Comparison of ENCODE assay signal across 17 cellular contexts in genomic region chr21:27812279-27812678, GRCh38.
"Had no signal": no experiment of that assay in that cellular context is flagged by ENCODE, and none has a peak within 500 bp of the region (broad histone marks: within the 10 kb centered on the region; RNA-seq: fewer than 3 reads in every experiment).

No MANE protein-coding gene starts in this region.

- H3K9me3 Mint-ChIP-seq: activated naive CD8-positive, alpha-beta T cell treated with anti-CD3 and anti-CD28 coated beads, Interleukin-2, amount 10 ng/mL, durations not matched to agents 7 days and 5 days; endodermal cell; stimulated activated memory B cell treated with anti-CD40 and anti-IgM and Interleukin-4, amounts not matched to agents 10 μg/mL and 1 μg/mL and 100 μg/mL, for 72 hours had no signal

- H3K9me3 ChIP-seq: ascending aorta, heart right ventricle, lower lobe of right lung, neutrophil had no signal

- H3K27me3 Mint-ChIP-seq: activated naive CD8-positive, alpha-beta T cell treated with anti-CD3 and anti-CD28 coated beads, Interleukin-2, amount 10 ng/mL, durations not matched to agents 7 days and 5 days; stimulated activated memory B cell treated with anti-CD40 and anti-IgM and Interleukin-4, amounts not matched to agents 10 μg/mL and 1 μg/mL and 100 μg/mL, for 72 hours had no signal

- H3K27ac ChIP-seq: ascending aorta, heart right ventricle, lower lobe of right lung, neutrophil had no signal

- H3K4me3 Mint-ChIP-seq: activated naive CD8-positive, alpha-beta T cell treated with anti-CD3 and anti-CD28 coated beads, Interleukin-2, amount 10 ng/mL, durations not matched to agents 7 days and 5 days; endodermal cell; stimulated activated memory B cell treated with anti-CD40 and anti-IgM and Interleukin-4, amounts not matched to agents 10 μg/mL and 1 μg/mL and 100 μg/mL, for 72 hours had no signal

- H3K27me3 ChIP-seq: ascending aorta, dorsolateral prefrontal cortex, heart right ventricle, neutrophil had no signal

- H3K4me1 ChIP-seq: ascending aorta, lower lobe of right lung had no signal

- H3K36me3 ChIP-seq: ascending aorta, heart right ventricle, lower lobe of right lung, neutrophil had no signal

- ATAC-seq: esophagus mucosa; heart right ventricle; left colon; lower lobe of right lung; stimulated activated memory B cell treated with anti-CD40 and anti-IgM and Interleukin-4, amounts not matched to agents 10 μg/mL and 1 μg/mL and 100 μg/mL, for 72 hours had no signal

- FAIRE-seq: islet of Langerhans had no signal

- H3K36me3 Mint-ChIP-seq: activated naive CD8-positive, alpha-beta T cell treated with anti-CD3 and anti-CD28 coated beads, Interleukin-2, amount 10 ng/mL, durations not matched to agents 7 days and 5 days; stimulated activated memory B cell treated with anti-CD40 and anti-IgM and Interleukin-4, amounts not matched to agents 10 μg/mL and 1 μg/mL and 100 μg/mL, for 72 hours had no signal

- H3K4me3 ChIP-seq: ascending aorta, heart right ventricle, lower lobe of right lung had no signal

- H3K4me1 Mint-ChIP-seq: activated naive CD8-positive, alpha-beta T cell treated with anti-CD3 and anti-CD28 coated beads, Interleukin-2, amount 10 ng/mL, durations not matched to agents 7 days and 5 days; endodermal cell; stimulated activated memory B cell treated with anti-CD40 and anti-IgM and Interleukin-4, amounts not matched to agents 10 μg/mL and 1 μg/mL and 100 μg/mL, for 72 hours had no signal

- H3K27ac Mint-ChIP-seq: activated naive CD8-positive, alpha-beta T cell treated with anti-CD3 and anti-CD28 coated beads, Interleukin-2, amount 10 ng/mL, durations not matched to agents 7 days and 5 days; endodermal cell; stimulated activated memory B cell treated with anti-CD40 and anti-IgM and Interleukin-4, amounts not matched to agents 10 μg/mL and 1 μg/mL and 100 μg/mL, for 72 hours had no signal

- DNase-seq: activated CD4-positive, CD25-positive, alpha-beta regulatory T cell; activated naive CD4-positive, alpha-beta T cell; activated naive CD8-positive, alpha-beta T cell treated with anti-CD3 and anti-CD28 coated beads, Interleukin-2, amount 10 ng/mL, durations not matched to agents 7 days and 5 days; activated T-cell treated with anti-CD3 and anti-CD28 coated beads for 4 hours; dorsolateral prefrontal cortex; endodermal cell; heart right ventricle; left colon; lower lobe of right lung; midbrain; posterior cingulate gyrus; T-helper 2 cell had no signal
